Comparison of ENCODE assay signal across 10 cellular contexts in the genomic region with DNA sequence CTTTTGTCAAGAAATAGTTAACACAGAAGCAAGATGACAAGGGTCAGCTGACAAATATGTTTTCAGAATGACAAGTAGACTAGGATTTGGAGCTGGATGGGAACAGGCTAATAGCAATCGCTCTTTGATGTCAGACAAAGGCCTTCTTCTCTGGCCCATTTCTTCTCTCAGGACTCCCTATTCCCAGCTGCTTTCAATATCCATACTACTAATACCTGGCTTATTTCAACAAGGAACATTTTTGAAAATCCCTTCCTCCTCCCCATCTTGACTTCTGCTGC.
A peak's percentile ranks its signal among the peaks of the same experiment; 100 is the strongest.
DNase-seq lines count a peak whose midpoint lies in the region; ATAC-seq and TF ChIP-seq lines count a peak whose summit lies in the region.
"Had no signal": no experiment of that assay in that cellular context is flagged by ENCODE, and none has a peak within 500 bp of the region (broad histone marks: within the 10 kb centered on the region; RNA-seq: fewer than 3 reads in every experiment).

No MANE protein-coding gene starts in this region.

- no peak overlapping the region for H3K4me3 Mint-ChIP-seq in natural killer cell treated with Interleukin-12 subunit alpha and Interleukin-12 subunit beta and Interleukin-15 and Interleukin-18, amount 100 ng/mL, for 72 hours
- peak overlapping the region; percentile 21 for H3K4me3 Mint-ChIP-seq in type B pancreatic cell
- H3K4me3 Mint-ChIP-seq in endothelial cell (ENCODE audit: unreplicated experiment) = no peak overlapping the region
- H3K4me3 Mint-ChIP-seq: stimulated activated naive CD8-positive, alpha-beta T cell treated with anti-CD3 and anti-CD28 coated beads, Interleukin-15, amount 100 ng/mL, for 72 hours had no signal

- TF ChIP-seq CTCF in heart left ventricle (IDR thresholded peaks at IDR 0.05) = no peak
- TF ChIP-seq CTCF in type B pancreatic cell (conservative IDR thresholded peaks at IDR 0.05) = no peak
- TF ChIP-seq CTCF in endothelial cell (IDR thresholded peaks at IDR 0.05; ENCODE audit: unreplicated experiment) = no peak

- TF ChIP-seq POLR2A in heart left ventricle (IDR thresholded peaks at IDR 0.05) = no peak

- no peak overlapping the region for H3K4me3 ChIP-seq in heart left ventricle

- no peaks in the 10 kb centered on the region for H3K9me3 ChIP-seq in heart left ventricle

- H3K4me1 Mint-ChIP-seq in natural killer cell treated with Interleukin-12 subunit alpha and Interleukin-12 subunit beta and Interleukin-15 and Interleukin-18, amount 100 ng/mL, for 72 hours (ENCODE audit: low read depth in 2 of 2) = peaks cover 60 to 61% of the 10 kb centered on the region in 2 donors
- H3K4me1 Mint-ChIP-seq in type B pancreatic cell (ENCODE audit: unreplicated experiment) (peaks cover 45% of the 10 kb centered on the region), endothelial cell (ENCODE audit: unreplicated experiment) (peaks cover 40% of the 10 kb centered on the region)

- no peaks in the 10 kb centered on the region for H3K27me3 Mint-ChIP-seq in natural killer cell treated with Interleukin-12 subunit alpha and Interleukin-12 subunit beta and Interleukin-15 and Interleukin-18, amount 100 ng/mL, for 72 hours
- H3K27me3 Mint-ChIP-seq in type B pancreatic cell (no peaks in the 10 kb centered on the region), endothelial cell (ENCODE audit: unreplicated experiment) (peaks cover 6% of the 10 kb centered on the region)
- H3K27me3 Mint-ChIP-seq: stimulated activated naive CD8-positive, alpha-beta T cell treated with anti-CD3 and anti-CD28 coated beads, Interleukin-15, amount 100 ng/mL, for 72 hours had no signal

- peaks cover 5% of the 10 kb centered on the region for H3K36me3 Mint-ChIP-seq in natural killer cell treated with Interleukin-12 subunit alpha and Interleukin-12 subunit beta and Interleukin-15 and Interleukin-18, amount 100 ng/mL, for 72 hours
- peaks cover 6% of the 10 kb centered on the region for H3K36me3 Mint-ChIP-seq in type B pancreatic cell
- H3K36me3 Mint-ChIP-seq in endothelial cell (ENCODE audit: low read depth, unreplicated experiment) = peaks cover 11% of the 10 kb centered on the region

- peaks cover 7 to 79% (median 57%) of the 10 kb centered on the region in 12 donors for H3K4me1 ChIP-seq in heart left ventricle

- intact Hi-C loops in heart left ventricle (cut with DNase I) = loop anchor here in 2 of 10 donors (5.0 to 10.0 kb wide), 2 partner anchors 170 to 262 kb away; no protein-coding TSS in a partner anchor
- intact Hi-C loops in cardiac septum (cut with DNase I) = no loop called here
- intact Hi-C loops in posterior cingulate gyrus (cut with DNase I) = no loop called here

- no peak for ATAC-seq in heart left ventricle
- ATAC-seq in natural killer cell treated with Interleukin-12 subunit alpha and Interleukin-12 subunit beta and Interleukin-15 and Interleukin-18, amount 100 ng/mL, for 72 hours = no peak
- no peak for ATAC-seq in activated CD4-positive, CD25-positive, alpha-beta regulatory T cell treated with anti-CD3 and anti-CD28 coated beads, Interleukin-2, amount 50 U/mL, for 24 hours
- ATAC-seq: foreskin keratinocyte; stimulated activated naive CD8-positive, alpha-beta T cell treated with anti-CD3 and anti-CD28 coated beads, Interleukin-15, amount 100 ng/mL, for 72 hours had no signal

- H3K27ac ChIP-seq in heart left ventricle (peak overlapping the region in 7 of 12 donors; percentile 1 to 84 (median 17)), caudate nucleus (ENCODE audit: low read depth, low read length) (peak overlapping the region; percentile 91)
- H3K27ac ChIP-seq: foreskin keratinocyte had no signal

- H3K9me3 Mint-ChIP-seq in natural killer cell treated with Interleukin-12 subunit alpha and Interleukin-12 subunit beta and Interleukin-15 and Interleukin-18, amount 100 ng/mL, for 72 hours = no peaks in the 10 kb centered on the region
- H3K9me3 Mint-ChIP-seq in type B pancreatic cell (no peaks in the 10 kb centered on the region), endothelial cell (ENCODE audit: unreplicated experiment) (no peaks in the 10 kb centered on the region)
- H3K9me3 Mint-ChIP-seq: stimulated activated naive CD8-positive, alpha-beta T cell treated with anti-CD3 and anti-CD28 coated beads, Interleukin-15, amount 100 ng/mL, for 72 hours had no signal

- DNase-seq in heart left ventricle (no peak), cardiac septum (ENCODE audit: low spot score) (no peak), caudate nucleus (lab: John Stamatoyannopoulos, UW) (peak in 6 of 61 donors; percentile 12 to 49 (median 28)), type B pancreatic cell (ENCODE audit: extremely low spot score, unreplicated experiment) (no peak), posterior cingulate gyrus (no peak), endothelial cell (ENCODE audit: low spot score) (no peak)
- no peak for DNase-seq in natural killer cell treated with Interleukin-12 subunit alpha and Interleukin-12 subunit beta and Interleukin-15 and Interleukin-18, amount 100 ng/mL, for 72 hours (ENCODE audit: low spot score)
- DNase-seq: foreskin keratinocyte; stimulated activated naive CD8-positive, alpha-beta T cell treated with anti-CD3 and anti-CD28 coated beads, Interleukin-15, amount 100 ng/mL, for 72 hours had no signal

- H3K27me3 ChIP-seq in heart left ventricle = no peaks in the 10 kb centered on the region
- H3K27me3 ChIP-seq: foreskin keratinocyte had no signal

- peak overlapping the region; percentile 87 to 89 for H3K27ac Mint-ChIP-seq in natural killer cell treated with Interleukin-12 subunit alpha and Interleukin-12 subunit beta and Interleukin-15 and Interleukin-18, amount 100 ng/mL, for 72 hours
- H3K27ac Mint-ChIP-seq in type B pancreatic cell = peak overlapping the region; percentile 55
- H3K27ac Mint-ChIP-seq in endothelial cell (ENCODE audit: unreplicated experiment) = no peak overlapping the region

- WGBS in heart left ventricle, 4 donors = 35 to 62% (median 42%) methylated on average over 1 of the region's 1 CpG

- peaks cover 0 to 17% (median 0%) of the 10 kb centered on the region in 9 donors for H3K36me3 ChIP-seq in heart left ventricle
